In the genomic region with DNA sequence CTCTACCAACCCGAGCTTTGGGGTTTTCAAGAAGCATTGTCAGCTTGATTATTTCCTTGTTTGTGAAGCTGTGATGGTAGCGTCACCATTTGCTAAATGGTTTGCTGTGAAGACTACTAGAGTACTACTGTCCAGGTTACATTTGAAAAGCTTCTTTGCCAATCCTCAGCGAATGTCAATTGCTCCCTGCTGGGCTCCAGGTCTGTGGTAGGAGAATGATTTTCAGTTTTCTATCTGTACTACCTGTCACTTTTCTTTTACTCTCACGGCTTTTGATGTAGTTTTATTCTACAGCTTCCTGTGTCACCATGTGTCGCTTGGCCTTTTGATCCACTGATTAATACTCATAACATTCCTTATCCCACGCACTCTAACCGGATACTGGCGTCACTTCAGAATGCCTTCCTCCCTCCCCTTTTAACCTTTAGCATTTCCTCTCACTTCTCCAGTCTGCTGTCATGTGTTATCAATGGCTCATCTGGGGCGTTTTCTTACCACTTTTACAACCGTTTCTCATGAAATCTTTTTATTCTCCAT, we compare ENCODE assay signal across 10 cellular contexts. TPM values are rescaled to one million over a fixed set of nuclear protein-coding genes. Genes with fewer than 3 reads are reported as not detected.
DNase-seq lines count a peak whose midpoint lies in the region; ATAC-seq, FAIRE-seq and TF ChIP-seq lines count a peak whose summit lies in the region.
"Had no signal": no experiment of that assay in that cellular context is flagged by ENCODE, and none has a peak within 500 bp of the region (broad histone marks: within the 10 kb centered on the region; RNA-seq: fewer than 3 reads in every experiment).

No MANE protein-coding gene starts in this region.

- H3K4me2 ChIP-seq in K562 (ENCODE audit: insufficient read depth, low read length): peak overlapping the region; percentile 49
- peak overlapping the region; percentile 1 for H3K4me2 ChIP-seq in osteoblast (ENCODE audit: insufficient read depth, low read length)

- peak overlapping the region; percentile 66 for H3K27ac ChIP-seq in K562 (ENCODE audit: extremely low read depth, low read depth, low read length)
- peak overlapping the region; percentile 86 for H3K27ac ChIP-seq in osteoblast (ENCODE audit: low read depth, low read length)

- POLR2A ChIA-PET in K562 (lab: Yijun Ruan, JAX): interaction anchor here (1.1 to 1.7 kb wide), 2 partner anchors 9 to 10 kb away, joined by 4 to 10 read pairs; no protein-coding TSS in a partner anchor

- H3K4me3 ChIP-seq in K562 (no peak overlapping the region), osteoblast (ENCODE audit: insufficient read depth, low read length) (no peak overlapping the region)

- H3K4me3 Mint-ChIP-seq in T-helper 17 cell: peak overlapping the region; percentile 89

- H3K9me3 ChIP-seq in T-helper 17 cell (ENCODE audit: control insufficient read depth, low read length, poor library complexity, severe bottlenecking) (no peaks in the 10 kb centered on the region), K562 (replicated peaks; ENCODE audit: control insufficient read depth, insufficient read depth, low read depth, low read length) (no peaks in the 10 kb centered on the region), osteoblast (ENCODE audit: low read depth, low read length) (no peaks in the 10 kb centered on the region)

- peak; percentile 58 for FAIRE-seq in K562 (lab: Jason Lieb, UNC)
- no peak for FAIRE-seq in D721Med (lab: Jason Lieb, UNC)

- 4% methylated on average over 10 of the region's 10 CpGs for WGBS in K562 (ENCODE audit: insufficient coverage, low coverage, missing lambda C conversion rate)

- H3K9me1 ChIP-seq in K562 (ENCODE audit: control insufficient read depth, insufficient read depth, low read length): no peaks in the 10 kb centered on the region

- CTCF ChIA-PET in K562 (lab: Yijun Ruan, JAX; ENCODE audit: low intra/inter-chr PET ratio): no interaction called here

- ATAC-seq in T-helper 17 cell: peak; percentile 79
- peak; percentile 68 for ATAC-seq in K562
- ATAC-seq in HG02852 (IDR thresholded peaks at IDR 0.05; ENCODE audit: unreplicated experiment): no peak
- ATAC-seq in HG03432 (IDR thresholded peaks at IDR 0.05; ENCODE audit: unreplicated experiment): no peak

- TF ChIP-seq RAD21 in K562 (CRISPR knock-in tag; conservative IDR thresholded peaks at IDR 0.05 in 1 of 2, IDR thresholded peaks at IDR 0.05 in 1 of 2): no peak

- H4K20me1 ChIP-seq in K562 (replicated peaks; ENCODE audit: control insufficient read depth, insufficient read depth, low read length) (no peaks in the 10 kb centered on the region), osteoblast (ENCODE audit: insufficient read depth, low read length) (no peaks in the 10 kb centered on the region)

- no peak for TF ChIP-seq CTCF in K562 (IDR thresholded peaks at IDR 0.05 in 2 of 3, conservative IDR thresholded peaks at IDR 0.05 in 1 of 3; ENCODE audit: insufficient read depth in 2 of 3, low read depth in 1 of 3, low read length in 3 of 3)
- no peak for TF ChIP-seq CTCF in osteoblast (IDR thresholded peaks at IDR 0.05; ENCODE audit: extremely low read depth, low read depth, low read length)
- TF ChIP-seq CTCF in D721Med (IDR thresholded peaks at IDR 0.05; ENCODE audit: insufficient read depth, missing control alignments): no peak

- H3K79me2 ChIP-seq in K562 (ENCODE audit: control insufficient read depth, insufficient read depth, low read length) (peaks cover 8% of the 10 kb centered on the region; the same call in 2 of the 3 replicates), osteoblast (ENCODE audit: insufficient read depth, low read length) (peaks cover 4% of the 10 kb centered on the region)

- peak overlapping the region in 1 of 2 experiments; percentile 39; a peak in 2 of 4 replicates for H3K9ac ChIP-seq in K562 (ENCODE audit: insufficient read depth in 1 of 2, low read depth in 2 of 2, low read length in 2 of 2)

- H3K27me3 ChIP-seq in K562 (ENCODE audit: control insufficient read depth in 2 of 2, insufficient read depth in 2 of 2, low read length in 2 of 2) (no peaks in the 10 kb centered on the region), osteoblast (ENCODE audit: insufficient read depth, low read length) (no peaks in the 10 kb centered on the region)

- no peaks in the 10 kb centered on the region for H3K36me3 Mint-ChIP-seq in T-helper 17 cell (ENCODE audit: low read depth)

- peaks cover 58% of the 10 kb centered on the region for H3K4me1 Mint-ChIP-seq in T-helper 17 cell

- intact Hi-C loops in K562 (cut with micrococcal nuclease): no loop called here

- H2AFZ ChIP-seq in K562 (ENCODE audit: low read depth, low read length): peak overlapping the region; percentile 28; the same call in 1 of the 2 replicates
- no peak overlapping the region for H2AFZ ChIP-seq in osteoblast (ENCODE audit: low read length)

- H3K27me3 Mint-ChIP-seq in T-helper 17 cell: no peaks in the 10 kb centered on the region

- TF ChIP-seq POLR2A in K562 (conservative IDR thresholded peaks at IDR 0.05): no peak

- TF ChIP-seq EP300 in K562 (IDR thresholded peaks at IDR 0.05; ENCODE audit: low read length): peak; percentile 82; the same call in 1 of the 2 replicates

- H3K36me3 ChIP-seq in K562 (ENCODE audit: control insufficient read depth, insufficient read depth, low read length) (peaks cover 18% of the 10 kb centered on the region), osteoblast (ENCODE audit: insufficient read depth, low read length) (peaks cover 2% of the 10 kb centered on the region)

- peak overlapping the region; percentile 98 for H3K27ac Mint-ChIP-seq in T-helper 17 cell

- DNase-seq in CD1c-positive myeloid dendritic cell (ENCODE audit: extremely low spot score) (peak; percentile 88), T-helper 17 cell (peak in 1 of 3 donors; percentile 31), K562 (ENCODE audit: extremely low read depth in 1 of 4, low spot score in 3 of 4) (peak; percentile 18 to 79 (median 50)), osteoblast (ENCODE audit: insufficient read length, low spot score, missing footprints) (peak; percentile 70), NCI-H524 treated with DMSO at 0.1 percent for 48 hours (lab: John Stamatoyannopoulos, UW) (no peak), D721Med (ENCODE audit: insufficient read length, low spot score) (no peak)
- DNase-seq: DMS 273 treated with DMSO at 0.1 percent for 48 hours; NK-92 treated with Interleukin-12 subunit alpha and Interleukin-12 subunit beta, amount 100 ng/mL, for 24 hours had no signal

- no TSS peak for BruUV-seq in K562 (replicated peaks; lab: Mats Ljungman, UMichigan)

- in situ Hi-C loops in K562 (cut with MboI): no loop called here

- H3K4me1 ChIP-seq in K562 (replicated peaks in 1 of 2; ENCODE audit: control insufficient read depth in 2 of 2, insufficient read depth in 2 of 2, low read length in 2 of 2) (peaks cover 10 to 32% of the 10 kb centered on the region in 2 experiments), osteoblast (ENCODE audit: insufficient read depth, low read length) (peaks cover 56% of the 10 kb centered on the region)

TF ChIP-seq in K562, 482 proteins besides CTCF, POLR2A, EP300 and RAD21 (continues in another document):
- TF ChIP-seq SOX6 (IDR thresholded peaks at IDR 0.05): no peak
- TF ChIP-seq NCOA4 (IDR thresholded peaks at IDR 0.05; ENCODE audit: partially characterized antibody): no peak
- peak in 1 of 2 experiments; percentile 51; a peak in 1 of 4 replicates for TF ChIP-seq HDAC1 (IDR thresholded peaks at IDR 0.05)

RNA-seq across cellular contexts. Expression of a gene that starts 7.5 kb away (rescaled TPM):
- 100 to 1,000 TPM; 249 to 322 TPM for total RNA-seq in T-helper 17 cell
- 3.6 and 4.7 TPM in 2 replicates for total RNA-seq in K562 (2011; cell fraction: chromatin; rRNA removed; ENCODE audit: low replicate concordance)
- total RNA-seq in K562 (2011; cell fraction: nucleolus; rRNA removed): 2.6 and 4.0 TPM in 2 replicates
- total RNA-seq in K562 (2011; cell fraction: nucleoplasm; rRNA removed): 4.1 and 5.4 TPM in 2 replicates
- 1.3 and 1.6 TPM in 2 replicates for total RNA-seq in K562 (2014; rRNA removed)
- total RNA-seq in K562 (2014; rRNA removed; fragmentation: Illumina TruSeq; extraction: Trizol): 2.9 and 3.5 TPM in 2 replicates
- total RNA-seq in K562 (2015; rRNA removed; fragmentation: Illumina TruSeq; extraction: Trizol): 9.3 and 10.0 TPM in 2 replicates
- 2.3 TPM in 2 replicates for total RNA-seq in K562 (2021)
- polyA plus RNA-seq in K562 (2011; rRNA removed): 2.6 and 9.4 TPM in 2 replicates
- 1.7 and 5.1 TPM in 2 replicates for polyA plus RNA-seq in K562 (2011; cell fraction: cytosol; rRNA removed)
- polyA plus RNA-seq in K562 (2011; cell fraction: nucleus; rRNA removed): 0.97 and 2.6 TPM in 2 replicates
- polyA plus RNA-seq in K562 (2012): 3.7 and 8.1 TPM in 2 replicates
- polyA plus RNA-seq in K562 (2014; fragmentation: Illumina TruSeq; extraction: Trizol): 3.6 and 3.7 TPM in 2 replicates
- polyA plus RNA-seq in K562 (2014; fragmentation: Nextera tagmentation; extraction: Ambion mirVana): 10 to 100 TPM in 1 of 2 experiments, 1 to 10 TPM in 1; 6.9 to 10.2 TPM
- polyA plus RNA-seq in K562 (2014; rRNA removed): 1.9 and 2.5 TPM in 2 replicates
- 2.0 and 6.3 TPM in 2 replicates for polyA minus RNA-seq in K562 (2011; rRNA and poly(A)+ RNA removed)
- 2.6 TPM in 1 of 2 replicates, not detected in the other for polyA minus RNA-seq in K562 (2011; cell fraction: cytosol; rRNA and poly(A)+ RNA removed)
- polyA minus RNA-seq in K562 (2011; cell fraction: nucleus; rRNA and poly(A)+ RNA removed): 0.78 and 0.81 TPM in 2 replicates
- total RNA-seq in osteoblast: 0.29 and 0.36 TPM in 2 replicates

RNA-seq across cellular contexts. Expression of a gene that starts 56.5 kb away (rescaled TPM):
- total RNA-seq in T-helper 17 cell (10 to 100 TPM; 10.1 to 13.6 TPM), K562 (2014; rRNA removed) (not detected in 2 replicates), K562 (2014; rRNA removed; fragmentation: Illumina TruSeq; extraction: Trizol) (not detected in 2 replicates), K562 (2015; rRNA removed; fragmentation: Illumina TruSeq; extraction: Trizol) (not detected in 2 replicates), K562 (2021) (not detected in 2 replicates), osteoblast (under 0.01 TPM in 1 of 2 replicates, not detected in the other)
- total RNA-seq in K562 (2011; cell fraction: chromatin; rRNA removed; ENCODE audit: low replicate concordance): not detected in 2 replicates
- not detected in 2 replicates for total RNA-seq in K562 (2011; cell fraction: nucleolus; rRNA removed)
- not detected in 2 replicates for total RNA-seq in K562 (2011; cell fraction: nucleoplasm; rRNA removed)
- polyA plus RNA-seq in K562 (2011; rRNA removed) (not detected in 2 replicates), K562 (2014; fragmentation: Illumina TruSeq; extraction: Trizol) (not detected in 2 replicates), K562 (2014; fragmentation: Nextera tagmentation; extraction: Ambion mirVana) (under 1 TPM in 1 of 2 experiments, not detected in 1; 0.75 TPM), K562 (2014; rRNA removed) (not detected in 2 replicates)
- polyA plus RNA-seq in K562 (2011; cell fraction: cytosol; rRNA removed): not detected in 2 replicates
- polyA plus RNA-seq in K562 (2011; cell fraction: nucleus; rRNA removed): not detected in 2 replicates
- 0.08 and 0.13 TPM in 2 replicates for polyA plus RNA-seq in K562 (2012)
- not detected in 2 replicates for polyA minus RNA-seq in K562 (2011; rRNA and poly(A)+ RNA removed)
- polyA minus RNA-seq in K562 (2011; cell fraction: cytosol; rRNA and poly(A)+ RNA removed): not detected in 2 replicates
- polyA minus RNA-seq in K562 (2011; cell fraction: nucleus; rRNA and poly(A)+ RNA removed): not detected in 2 replicates

Comparison
In these comparisons a context has a peak if more than half of its experiments do, and no peak if none do; other contexts are left out.
1. DNase-seq: peak in CD1c-positive myeloid dendritic cell (single experiment), K562 (4 of 4) and osteoblast (single experiment); none in NCI-H524 treated with DMSO at 0.1 percent for 48 hours (single experiment) and D721Med (single experiment).
2. ATAC-seq: peak in T-helper 17 cell (single experiment) and K562 (single experiment); none in HG02852 (single experiment) and HG03432 (single experiment).
3. RNA of a gene that starts 7.5 kb away (total RNA-seq): 249 to 322 TPM in T-helper 17 cell; 1.3 to 10.0 TPM in K562 and 0.29 to 0.36 TPM in osteoblast; every median in the first group is over 10 times any median in the second.
4. RNA of a gene that starts 56.5 kb away (total RNA-seq): 10.1 to 13.6 TPM in T-helper 17 cell; not detected in K562 and under 0.01 TPM in osteoblast; every median in the first group is over 10 times any median in the second.